22 cellular contexts compared by ENCODE assay signal in genomic region chr6:140264451-140264850, GRCh38.
A peak's percentile ranks its signal among the peaks of the same experiment; 100 is the strongest.
DNase-seq lines count a peak whose midpoint lies in the region; TF ChIP-seq lines count a peak whose summit lies in the region.
"Had no signal": no experiment of that assay in that cellular context is flagged by ENCODE, and none has a peak within 500 bp of the region (broad histone marks: within the 10 kb centered on the region; RNA-seq: fewer than 3 reads in every experiment).

No MANE protein-coding gene starts in this region.

- DNase-seq in AG09309 (ENCODE audit: low read depth) (peak; percentile 10), LHCN-M2 (ENCODE audit: low read depth) (peak; percentile 52), astrocyte of the cerebellum (ENCODE audit: low read depth) (peak; percentile 29), fibroblast of peridontal ligament (ENCODE audit: extremely low read depth) (peak; percentile 54), SKM-1 (lab: John Stamatoyannopoulos, UW; ENCODE audit: unreplicated experiment) (no peak), HK-2 (ENCODE audit: unreplicated experiment) (no peak), substantia nigra (lab: John Stamatoyannopoulos, UW) (no peak), NOMO-1 treated with DMSO at 0.1 percent for 48 hours (lab: John Stamatoyannopoulos, UW; ENCODE audit: unreplicated experiment) (no peak)
- DNase-seq: 8988T; AML-193; CD4-positive, alpha-beta T cell; GOT3; HFFc6; Karpas-422; NCI-H2029; NCI-H446; NCI-H524 treated with DMSO at 0.1 percent for 48 hours; NCI-H774; SHP77 had no signal

- in situ Hi-C loops in astrocyte of the cerebellum (cut with HindIII; ENCODE audit: low sequenced_read_pairs) = no loop called here

- no peak for TF ChIP-seq CTCF in AG09309 (IDR thresholded peaks at IDR 0.05; ENCODE audit: control insufficient read depth, insufficient read depth, low read depth, low read length, missing control alignments)
- no peak for TF ChIP-seq CTCF in astrocyte of the cerebellum (IDR thresholded peaks at IDR 0.05; ENCODE audit: low read depth, low read length, missing control alignments)

- H3K27ac ChIP-seq in substantia nigra (ENCODE audit: low read depth, low read length, poor library complexity, severe bottlenecking) = no peak overlapping the region
- H3K27ac ChIP-seq: BLaER1 treated with 17β-estradiol and CSF1 and Interleukin-3, amounts not matched to agents 10 nM and 100 nM; RWPE1 had no signal

- no peak overlapping the region for H3K4me3 ChIP-seq in AG09309 (ENCODE audit: control insufficient read depth, low read depth, low read length)
- no peak overlapping the region for H3K4me3 ChIP-seq in astrocyte of the cerebellum (ENCODE audit: low read depth, low read length)
- H3K4me3 ChIP-seq: BLaER1 treated with 17β-estradiol and CSF1 and Interleukin-3, amounts not matched to agents 10 nM and 100 nM; HAP-1 had no signal

Comparison
In these comparisons a context has a peak if more than half of its experiments do, and no peak if none do; other contexts are left out.
1. DNase-seq: peak in AG09309 (single experiment), LHCN-M2 (single experiment), astrocyte of the cerebellum (single experiment) and fibroblast of peridontal ligament (single experiment); none in SKM-1 (single experiment), HK-2 (single experiment), substantia nigra (0 of 49) and NOMO-1 treated with DMSO at 0.1 percent for 48 hours (single experiment).